Comparison of ENCODE assay signal across 16 cellular contexts in genomic region chr7:16070806-16071205, GRCh38.
"Had no signal": no experiment of that assay in that cellular context is flagged by ENCODE, and none has a peak within 500 bp of the region (broad histone marks: within the 10 kb centered on the region; RNA-seq: fewer than 3 reads in every experiment).

No MANE protein-coding gene starts in this region.

- FAIRE-seq: urothelium cell line had no signal

- H3K4me2 ChIP-seq: neural progenitor cell had no signal

- H3K36me3 ChIP-seq: colonic mucosa, gastroesophageal sphincter, neural progenitor cell, sigmoid colon, spleen, thoracic aorta, tibial nerve, upper lobe of left lung had no signal

- ATAC-seq: esophagus mucosa; gastroesophageal sphincter; stimulated activated memory B cell treated with anti-CD40 and anti-IgM and Interleukin-4, amounts not matched to agents 10 μg/mL and 1 μg/mL and 100 μg/mL, for 72 hours; stimulated activated naive CD8-positive, alpha-beta T cell treated with anti-CD3 and anti-CD28 coated beads, Interleukin-15, Interleukin-2, amounts not matched to agents 100 U/mL and 50 U/mL, for 24 hours had no signal

- DNase-seq: colonic mucosa; effector CD8-positive, alpha-beta T cell; left colon; sigmoid colon; spleen; stimulated activated CD4-positive, alpha-beta T cell treated with anti-CD3 and anti-CD28 coated beads, Interleukin-4, amount 100 ng/mL, for 4 hours; stimulated activated naive CD8-positive, alpha-beta T cell treated with anti-CD3 and anti-CD28 coated beads, Interleukin-15, Interleukin-2, amounts not matched to agents 100 U/mL and 50 U/mL, for 24 hours; upper lobe of left lung had no signal

- H3K4me3 ChIP-seq: colonic mucosa, gastroesophageal sphincter, neural progenitor cell, sigmoid colon, spleen, thoracic aorta, upper lobe of left lung had no signal

- H3K9ac ChIP-seq: neural progenitor cell had no signal

- H3K9me3 ChIP-seq: colonic mucosa, gastroesophageal sphincter, sigmoid colon, spleen, thoracic aorta, tibial nerve, upper lobe of left lung had no signal

- H3K4me1 ChIP-seq: colonic mucosa had no signal

- H3K27ac ChIP-seq: colonic mucosa, epithelial cell of prostate, neural progenitor cell, sigmoid colon, spleen, thoracic aorta, upper lobe of left lung had no signal

- H3K27me3 ChIP-seq: colonic mucosa, gastroesophageal sphincter, neural progenitor cell, sigmoid colon, spleen, tibial nerve, upper lobe of left lung had no signal

- H2AFZ ChIP-seq: neural progenitor cell had no signal
